ENCODE assay signal across 9 cellular contexts in the genomic region with DNA sequence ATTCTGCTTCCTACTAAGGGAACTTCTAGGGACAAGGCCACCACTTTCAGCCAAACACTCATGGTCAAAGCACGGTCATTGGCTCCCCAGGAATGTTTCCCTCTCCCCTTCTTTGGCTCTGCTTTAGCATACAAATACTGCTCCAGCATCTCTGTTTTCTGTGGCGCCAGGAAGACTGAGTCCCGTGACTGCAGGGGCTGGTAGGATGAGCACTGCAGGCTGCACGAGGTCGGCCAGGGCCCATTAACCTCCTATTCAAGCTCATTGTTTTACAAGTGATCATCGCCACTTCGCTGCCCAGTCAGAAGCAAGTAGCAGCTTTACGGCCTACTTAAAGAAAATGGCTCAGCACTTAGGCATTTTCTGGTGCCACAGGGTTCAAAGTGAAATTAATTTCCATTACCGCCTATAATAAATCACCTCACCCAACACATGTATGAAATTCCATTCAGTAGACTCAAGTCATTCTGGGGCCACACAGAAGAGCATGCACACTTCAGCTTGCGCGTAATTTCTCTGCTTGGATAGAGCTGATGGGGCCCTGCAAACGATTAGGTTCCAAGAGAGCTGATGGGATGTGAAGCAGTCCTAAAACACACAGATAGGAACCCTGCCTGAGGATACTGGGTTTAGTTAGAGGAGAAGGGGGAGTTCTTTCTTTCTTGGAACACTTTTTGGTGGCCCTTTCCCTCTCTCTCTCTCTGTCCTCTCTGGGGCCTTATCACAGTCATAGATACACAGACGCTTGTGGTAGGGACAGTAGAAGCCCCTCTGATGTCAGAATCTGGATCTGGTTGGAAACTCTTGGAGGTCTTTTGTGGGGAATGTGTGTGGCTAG.
DNase-seq lines count a peak whose midpoint lies in the region; ATAC-seq and TF ChIP-seq lines count a peak whose summit lies in the region.
"Had no signal": no experiment of that assay in that cellular context is flagged by ENCODE, and none has a peak within 500 bp of the region (broad histone marks: within the 10 kb centered on the region; RNA-seq: fewer than 3 reads in every experiment).

No MANE protein-coding gene starts in this region.

- H3K4me3 ChIP-seq in GM23338 = no peak overlapping the region
- no peak overlapping the region for H3K4me3 ChIP-seq in Panc1 (ENCODE audit: low read depth in 2 of 2, low read length in 2 of 2)
- no peak overlapping the region for H3K4me3 ChIP-seq in fibroblast of villous mesenchyme (ENCODE audit: low read depth, low read length)
- H3K4me3 ChIP-seq in skeletal muscle satellite cell (ENCODE audit: low read length) = no peak overlapping the region

- peak overlapping the region; percentile 72 for H3K9ac ChIP-seq in skeletal muscle satellite cell (ENCODE audit: low read depth, low read length)

- DNase-seq in GM23338 (ENCODE audit: low spot score) (peak; percentile 36), Panc1 (ENCODE audit: low read depth, low spot score) (no peak), fibroblast of villous mesenchyme (ENCODE audit: low read depth) (peak; percentile 96), HEK293T (ENCODE audit: extremely low spot score) (no peak)
- DNase-seq in activated T-cell treated with anti-CD3 and anti-CD28 coated beads, Interleukin-2, amount 50 U/mL, for 72 hours = no peak
- DNase-seq: stimulated activated CD4-positive, alpha-beta T cell treated with anti-CD3 and anti-CD28 coated beads, Interleukin-4, amount 100 ng/mL, for 1 hour; T-helper 9 cell had no signal

- H3K27ac ChIP-seq in GM23338 (ENCODE audit: low read depth) (no peak overlapping the region), Panc1 (ENCODE audit: low read length) (peak overlapping the region; percentile 54)

- peaks cover 18% of the 10 kb centered on the region for H3K9me3 Mint-ChIP-seq in GM23338
- H3K9me3 Mint-ChIP-seq in activated T-cell treated with anti-CD3 and anti-CD28 coated beads, Interleukin-2, amount 50 U/mL, for 72 hours = peaks cover 0 to 1% of the 10 kb centered on the region in 2 donors

- no peaks in the 10 kb centered on the region for H4K20me1 ChIP-seq in GM23338 (replicated peaks; ENCODE audit: insufficient read depth)

- H3K79me2 ChIP-seq in GM23338 (replicated peaks; ENCODE audit: insufficient read depth) = no peaks in the 10 kb centered on the region

- peaks cover 4% of the 10 kb centered on the region; the same call in 1 of the 2 replicates for H3K4me1 ChIP-seq in GM23338 (ENCODE audit: insufficient read depth)
- peaks cover 4% of the 10 kb centered on the region; the same call in 1 of the 2 replicates for H3K4me1 ChIP-seq in Panc1 (ENCODE audit: control insufficient read depth, insufficient read depth, low read length)
- H3K4me1 ChIP-seq in skeletal muscle satellite cell (ENCODE audit: control insufficient read depth, insufficient read depth, low read length) = peaks cover 25% of the 10 kb centered on the region

- TF ChIP-seq CTCF in GM23338 (conservative IDR thresholded peaks at IDR 0.05; ENCODE audit: low read depth in 2 of 2) (no peak), Panc1 (IDR thresholded peaks at IDR 0.05) (no peak), fibroblast of villous mesenchyme (IDR thresholded peaks at IDR 0.05; ENCODE audit: insufficient read depth, low read depth, low read length) (no peak)

- H3K9me2 ChIP-seq in GM23338 (ENCODE audit: insufficient read depth) = peaks cover 11% of the 10 kb centered on the region

- 0 out of 2 replicates have a peak overlapping the region, but pooled peaks have one; percentile 48 for H3K4me2 ChIP-seq in GM23338
- peak overlapping the region; percentile 26 for H3K4me2 ChIP-seq in skeletal muscle satellite cell (ENCODE audit: low read length)

- POLR2A ChIA-PET in Panc1 (lab: Charles Lee) = no interaction called here
- POLR2A ChIA-PET in HEK293T (lab: Yijun Ruan, JAX) = no interaction called here

- H3K4me1 Mint-ChIP-seq in GM23338 = peaks cover 3% of the 10 kb centered on the region; the same call in 2 of the 3 replicates
- no peaks in the 10 kb centered on the region for H3K4me1 Mint-ChIP-seq in activated T-cell treated with anti-CD3 and anti-CD28 coated beads, Interleukin-2, amount 50 U/mL, for 72 hours (ENCODE audit: low read depth)

- ATAC-seq in GM23338 (peak; percentile 88), Panc1 (peak; percentile 77), HG02571 (IDR thresholded peaks at IDR 0.05; ENCODE audit: unreplicated experiment) (no peak)
- ATAC-seq in activated T-cell treated with anti-CD3 and anti-CD28 coated beads, Interleukin-2, amount 50 U/mL, for 72 hours (replicated peaks in 1 of 2) = no peak

- no TSS peak for BruUV-seq in Panc1 (replicated peaks; lab: Mats Ljungman, UMichigan)

- intact Hi-C loops in Panc1 (cut with micrococcal nuclease; ENCODE audit: unreplicated experiment) = no loop called here

- H3K9me3 ChIP-seq in Panc1 (ENCODE audit: control insufficient read depth, insufficient read depth, low read depth, low read length) (no peaks in the 10 kb centered on the region), skeletal muscle satellite cell (replicated peaks; ENCODE audit: low read length) (no peaks in the 10 kb centered on the region)

- in situ Hi-C loops in Panc1 (cut with HindIII; ENCODE audit: low pct_unique_long_range_greater_than_20kb, low sequenced_read_pairs) = no loop called here

- no peak overlapping the region for H3K4me3 Mint-ChIP-seq in GM23338
- no peak overlapping the region for H3K4me3 Mint-ChIP-seq in activated T-cell treated with anti-CD3 and anti-CD28 coated beads, Interleukin-2, amount 50 U/mL, for 72 hours

- H3F3A ChIP-seq in GM23338 (replicated peaks; ENCODE audit: low read depth) = no peaks in the 10 kb centered on the region

- H2AFZ ChIP-seq in GM23338 = peak overlapping the region; percentile 73

- H3K27ac Mint-ChIP-seq in GM23338 = no peak overlapping the region
- no peak overlapping the region for H3K27ac Mint-ChIP-seq in activated T-cell treated with anti-CD3 and anti-CD28 coated beads, Interleukin-2, amount 50 U/mL, for 72 hours

- CTCF ChIA-PET in Panc1 (lab: Charles Lee) = no interaction called here
- CTCF ChIA-PET in HEK293T (lab: Yijun Ruan, JAX) = no interaction called here

- H3K27me3 ChIP-seq in GM23338 (ENCODE audit: insufficient read depth) = no peaks in the 10 kb centered on the region
- H3K27me3 ChIP-seq in Panc1 (ENCODE audit: control insufficient read depth, insufficient read depth, low read length) = no peaks in the 10 kb centered on the region
- no peaks in the 10 kb centered on the region for H3K27me3 ChIP-seq in skeletal muscle satellite cell (ENCODE audit: control insufficient read depth, insufficient read depth, low read length)

- peaks cover 3% of the 10 kb centered on the region for H3K27me3 Mint-ChIP-seq in GM23338 (ENCODE audit: insufficient read depth, low read depth, poor library complexity)
- no peaks in the 10 kb centered on the region for H3K27me3 Mint-ChIP-seq in activated T-cell treated with anti-CD3 and anti-CD28 coated beads, Interleukin-2, amount 50 U/mL, for 72 hours (ENCODE audit: low read depth)

- H3K36me3 Mint-ChIP-seq in GM23338 (ENCODE audit: low read depth) = peaks cover 11% of the 10 kb centered on the region
- peaks cover 0 to 2% of the 10 kb centered on the region in 2 donors for H3K36me3 Mint-ChIP-seq in activated T-cell treated with anti-CD3 and anti-CD28 coated beads, Interleukin-2, amount 50 U/mL, for 72 hours (ENCODE audit: insufficient read depth in 2 of 2)

- H3K36me3 ChIP-seq in GM23338 (ENCODE audit: insufficient read depth) (no peaks in the 10 kb centered on the region; the same call in 1 of the 2 replicates), Panc1 (ENCODE audit: control insufficient read depth, insufficient read depth, low read length) (no peaks in the 10 kb centered on the region), skeletal muscle satellite cell (ENCODE audit: insufficient read depth, low read length) (no peaks in the 10 kb centered on the region)

TF ChIP-seq in GM23338, 12 proteins besides CTCF, POLR2A, EP300 and RAD21 (continues in another document):
- TF ChIP-seq NANOG (IDR thresholded peaks at IDR 0.05; ENCODE audit: borderline replicate concordance) (no peak), ZNF114 (CRISPR knock-in tag; IDR thresholded peaks at IDR 0.05) (no peak), EZH2phosphoT487 (IDR thresholded peaks at IDR 0.05; ENCODE audit: unreplicated experiment) (no peak), ETS1 (IDR thresholded peaks at IDR 0.05) (no peak), STAT1 (IDR thresholded peaks at IDR 0.05; ENCODE audit: unreplicated experiment) (no peak), POLR2AphosphoS5 (IDR thresholded peaks at IDR 0.05; ENCODE audit: low read depth) (no peak), CREB1 (CRISPR knock-in tag; IDR thresholded peaks at IDR 0.05; ENCODE audit: low read depth) (no peak), ZNF331 (CRISPR knock-in tag; IDR thresholded peaks at IDR 0.05; ENCODE audit: low read depth) (no peak)

TF ChIP-seq in HEK293T, 16 proteins besides CTCF, POLR2A, EP300 and RAD21:
- TF ChIP-seq LEF1 (IDR thresholded peaks at IDR 0.05; ENCODE audit: borderline replicate concordance) = no peak
- no peak for TF ChIP-seq SP1 (IDR thresholded peaks at IDR 0.05)

Comparison
In these comparisons a context has a peak if more than half of its experiments do, and no peak if none do; other contexts are left out.
1. ATAC-seq: peak in GM23338 (single experiment) and Panc1 (single experiment); none in activated T-cell treated with anti-CD3 and anti-CD28 coated beads, Interleukin-2, amount 50 U/mL, for 72 hours (0 of 2) and HG02571 (single experiment).
2. DNase-seq: peak in GM23338 (single experiment) and fibroblast of villous mesenchyme (single experiment); none in Panc1 (single experiment), activated T-cell treated with anti-CD3 and anti-CD28 coated beads, Interleukin-2, amount 50 U/mL, for 72 hours (0 of 2) and HEK293T (single experiment).